8 cellular contexts compared by ENCODE assay signal in genomic region chr1:154955718-154956513, GRCh38. TPM values are rescaled to one million over a fixed set of nuclear protein-coding genes. Genes with fewer than 3 reads are reported as not detected.
DNase-seq lines count a peak whose midpoint lies in the region; TF ChIP-seq lines count a peak whose summit lies in the region.

TSS of gene PBXIP1 (minus strand) at chr1:154956099. CDS start at chr1:154953721, 2,378 bp downstream.

- H3K9me3 ChIP-seq in HAP-1 (no peaks in the 10 kb centered on the region), SJCRH30 (replicated peaks) (no peaks in the 10 kb centered on the region), stomach (no peaks in the 10 kb centered on the region)

- WGBS in stomach, 5 donors: 0 to 1% (median 0%) methylated on average over 18 of the region's 18 CpGs

- H3K27me3 ChIP-seq in HAP-1 (ENCODE audit: low read depth): no peaks in the 10 kb centered on the region
- H3K27me3 ChIP-seq in SJCRH30: no peaks in the 10 kb centered on the region
- H3K27me3 ChIP-seq in stomach: no peaks in the 10 kb centered on the region

- DNase-seq in Daoy (ENCODE audit: low read depth) (peak; percentile 86), HAP-1 (ENCODE audit: low spot score in 2 of 2) (peak; percentile 91), MV-4-11 (lab: John Stamatoyannopoulos, UW) (peak; percentile 90), SJCRH30 (peak; percentile 87 to 96), fibroblast of the conjunctiva (ENCODE audit: low read depth) (peak; percentile 80), stomach (peak; percentile 83)
- peak in 3 of 4 experiments; percentile 29 to 62 (median 56) for DNase-seq in activated naive CD4-positive, alpha-beta T cell (lab: John Stamatoyannopoulos, UW)

- peak; percentile 23 to 46 (median 39) for TF ChIP-seq CTCF in nephron (IDR thresholded peaks at IDR 0.05; ENCODE audit: unreplicated experiment in 3 of 3)
- TF ChIP-seq CTCF in stomach (IDR thresholded peaks at IDR 0.05): no peak

- TF ChIP-seq POLR2A in stomach (IDR thresholded peaks at IDR 0.05): peak in 1 of 4 donors; percentile 17

- peak within 1 kb of the TSS; percentile 87 to 91 (median 90) for H3K4me3 Mint-ChIP-seq in nephron

- peaks cover 25% of the 10 kb centered on the region for H3K4me1 ChIP-seq in HAP-1
- peaks cover 39% of the 10 kb centered on the region for H3K4me1 ChIP-seq in SJCRH30
- H3K4me1 ChIP-seq in stomach: peaks cover 62 to 97% (median 86%) of the 10 kb centered on the region in 4 donors

- TF ChIP-seq EP300 in stomach (IDR thresholded peaks at IDR 0.05): no peak

- H3K4me3 ChIP-seq in HAP-1 (peak within 1 kb of the TSS; percentile 36), SJCRH30 (peak within 1 kb of the TSS; percentile 63), stomach (peak within 1 kb of the TSS; percentile 57 to 61 (median 59))

- no peaks in the 10 kb centered on the region for H3K27me3 Mint-ChIP-seq in nephron (ENCODE audit: low read depth)

- H3K27ac ChIP-seq in SJCRH30 (peak within 1 kb of the TSS; percentile 98), stomach (peak within 1 kb of the TSS; percentile 81 to 86 (median 85))

- H3K4me1 Mint-ChIP-seq in nephron: peaks cover 72% of the 10 kb centered on the region

- in situ Hi-C loops in HAP-1 (cut with MboI; ENCODE audit: low sequenced_read_pairs): no loop called here

- H3K9me3 Mint-ChIP-seq in nephron: no peaks in the 10 kb centered on the region

- H3K27ac Mint-ChIP-seq in nephron: peak within 1 kb of the TSS; percentile 95 to 98 (median 98)

- H3K36me3 ChIP-seq in HAP-1 (replicated peaks): peaks cover 19% of the 10 kb centered on the region
- no peaks in the 10 kb centered on the region for H3K36me3 ChIP-seq in SJCRH30
- H3K36me3 ChIP-seq in stomach: peaks cover 14 to 31% (median 29%) of the 10 kb centered on the region in 4 donors

- H3K36me3 Mint-ChIP-seq in nephron (ENCODE audit: low read depth): peaks cover 8% of the 10 kb centered on the region

- intact Hi-C loops in stomach (cut with DNase I; ENCODE audit: low total_unique reads): no loop called here

RNA-seq across cellular contexts. Expression of gene PBXIP1, which starts in this region (rescaled TPM):
- 10.5 and 10.9 TPM in 2 replicates for total RNA-seq in Daoy (2014; rRNA removed; shearing (Covaris generic))
- 40.2 TPM in 2 replicates for total RNA-seq in SJCRH30 (2014; rRNA removed; shearing (Covaris generic))
- total RNA-seq in stomach: 100 to 1,000 TPM in 1 of 5 donors, 10 to 100 TPM in 4; 66.5 to 123 (median 81.1) TPM
- polyA plus RNA-seq in stomach: 10 to 100 TPM; 19.7 to 59.0 (median 33.4) TPM

Comparison
In these comparisons a context has a peak if more than half of its experiments do, and no peak if none do; other contexts are left out.
1. Peak in every context shown above with its lines: DNase-seq, H3K4me3 ChIP-seq and H3K27ac ChIP-seq.
2. CTCF ChIP-seq: peak in nephron (3 of 3); none in stomach (0 of 7).